In genomic region chr17:47830991-47831933, GRCh38 we compare ENCODE assay signal across 1 cellular context.
TF ChIP-seq lines count a peak whose summit lies in the region.

A gene with protein sequence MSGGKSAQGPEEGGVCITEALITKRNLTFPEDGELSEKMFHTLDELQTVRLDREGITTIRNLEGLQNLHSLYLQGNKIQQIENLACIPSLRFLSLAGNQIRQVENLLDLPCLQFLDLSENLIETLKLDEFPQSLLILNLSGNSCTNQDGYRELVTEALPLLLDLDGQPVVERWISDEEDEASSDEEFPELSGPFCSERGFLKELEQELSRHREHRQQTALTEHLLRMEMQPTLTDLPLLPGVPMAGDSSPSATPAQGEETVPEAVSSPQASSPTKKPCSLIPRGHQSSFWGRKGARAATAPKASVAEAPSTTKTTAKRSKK (plus strand): TSS chr17:47831670. CDS start chr17:47831990, 320 bp downstream.
MRPL10 (minus strand) TSS chr17:47831541; CDS start chr17:47831511, 30 bp downstream.

TF ChIP-seq in K562, 482 proteins besides CTCF, POLR2A, EP300 and RAD21 (continued from another document and continues in another):
- TF ChIP-seq, protein P1, sequence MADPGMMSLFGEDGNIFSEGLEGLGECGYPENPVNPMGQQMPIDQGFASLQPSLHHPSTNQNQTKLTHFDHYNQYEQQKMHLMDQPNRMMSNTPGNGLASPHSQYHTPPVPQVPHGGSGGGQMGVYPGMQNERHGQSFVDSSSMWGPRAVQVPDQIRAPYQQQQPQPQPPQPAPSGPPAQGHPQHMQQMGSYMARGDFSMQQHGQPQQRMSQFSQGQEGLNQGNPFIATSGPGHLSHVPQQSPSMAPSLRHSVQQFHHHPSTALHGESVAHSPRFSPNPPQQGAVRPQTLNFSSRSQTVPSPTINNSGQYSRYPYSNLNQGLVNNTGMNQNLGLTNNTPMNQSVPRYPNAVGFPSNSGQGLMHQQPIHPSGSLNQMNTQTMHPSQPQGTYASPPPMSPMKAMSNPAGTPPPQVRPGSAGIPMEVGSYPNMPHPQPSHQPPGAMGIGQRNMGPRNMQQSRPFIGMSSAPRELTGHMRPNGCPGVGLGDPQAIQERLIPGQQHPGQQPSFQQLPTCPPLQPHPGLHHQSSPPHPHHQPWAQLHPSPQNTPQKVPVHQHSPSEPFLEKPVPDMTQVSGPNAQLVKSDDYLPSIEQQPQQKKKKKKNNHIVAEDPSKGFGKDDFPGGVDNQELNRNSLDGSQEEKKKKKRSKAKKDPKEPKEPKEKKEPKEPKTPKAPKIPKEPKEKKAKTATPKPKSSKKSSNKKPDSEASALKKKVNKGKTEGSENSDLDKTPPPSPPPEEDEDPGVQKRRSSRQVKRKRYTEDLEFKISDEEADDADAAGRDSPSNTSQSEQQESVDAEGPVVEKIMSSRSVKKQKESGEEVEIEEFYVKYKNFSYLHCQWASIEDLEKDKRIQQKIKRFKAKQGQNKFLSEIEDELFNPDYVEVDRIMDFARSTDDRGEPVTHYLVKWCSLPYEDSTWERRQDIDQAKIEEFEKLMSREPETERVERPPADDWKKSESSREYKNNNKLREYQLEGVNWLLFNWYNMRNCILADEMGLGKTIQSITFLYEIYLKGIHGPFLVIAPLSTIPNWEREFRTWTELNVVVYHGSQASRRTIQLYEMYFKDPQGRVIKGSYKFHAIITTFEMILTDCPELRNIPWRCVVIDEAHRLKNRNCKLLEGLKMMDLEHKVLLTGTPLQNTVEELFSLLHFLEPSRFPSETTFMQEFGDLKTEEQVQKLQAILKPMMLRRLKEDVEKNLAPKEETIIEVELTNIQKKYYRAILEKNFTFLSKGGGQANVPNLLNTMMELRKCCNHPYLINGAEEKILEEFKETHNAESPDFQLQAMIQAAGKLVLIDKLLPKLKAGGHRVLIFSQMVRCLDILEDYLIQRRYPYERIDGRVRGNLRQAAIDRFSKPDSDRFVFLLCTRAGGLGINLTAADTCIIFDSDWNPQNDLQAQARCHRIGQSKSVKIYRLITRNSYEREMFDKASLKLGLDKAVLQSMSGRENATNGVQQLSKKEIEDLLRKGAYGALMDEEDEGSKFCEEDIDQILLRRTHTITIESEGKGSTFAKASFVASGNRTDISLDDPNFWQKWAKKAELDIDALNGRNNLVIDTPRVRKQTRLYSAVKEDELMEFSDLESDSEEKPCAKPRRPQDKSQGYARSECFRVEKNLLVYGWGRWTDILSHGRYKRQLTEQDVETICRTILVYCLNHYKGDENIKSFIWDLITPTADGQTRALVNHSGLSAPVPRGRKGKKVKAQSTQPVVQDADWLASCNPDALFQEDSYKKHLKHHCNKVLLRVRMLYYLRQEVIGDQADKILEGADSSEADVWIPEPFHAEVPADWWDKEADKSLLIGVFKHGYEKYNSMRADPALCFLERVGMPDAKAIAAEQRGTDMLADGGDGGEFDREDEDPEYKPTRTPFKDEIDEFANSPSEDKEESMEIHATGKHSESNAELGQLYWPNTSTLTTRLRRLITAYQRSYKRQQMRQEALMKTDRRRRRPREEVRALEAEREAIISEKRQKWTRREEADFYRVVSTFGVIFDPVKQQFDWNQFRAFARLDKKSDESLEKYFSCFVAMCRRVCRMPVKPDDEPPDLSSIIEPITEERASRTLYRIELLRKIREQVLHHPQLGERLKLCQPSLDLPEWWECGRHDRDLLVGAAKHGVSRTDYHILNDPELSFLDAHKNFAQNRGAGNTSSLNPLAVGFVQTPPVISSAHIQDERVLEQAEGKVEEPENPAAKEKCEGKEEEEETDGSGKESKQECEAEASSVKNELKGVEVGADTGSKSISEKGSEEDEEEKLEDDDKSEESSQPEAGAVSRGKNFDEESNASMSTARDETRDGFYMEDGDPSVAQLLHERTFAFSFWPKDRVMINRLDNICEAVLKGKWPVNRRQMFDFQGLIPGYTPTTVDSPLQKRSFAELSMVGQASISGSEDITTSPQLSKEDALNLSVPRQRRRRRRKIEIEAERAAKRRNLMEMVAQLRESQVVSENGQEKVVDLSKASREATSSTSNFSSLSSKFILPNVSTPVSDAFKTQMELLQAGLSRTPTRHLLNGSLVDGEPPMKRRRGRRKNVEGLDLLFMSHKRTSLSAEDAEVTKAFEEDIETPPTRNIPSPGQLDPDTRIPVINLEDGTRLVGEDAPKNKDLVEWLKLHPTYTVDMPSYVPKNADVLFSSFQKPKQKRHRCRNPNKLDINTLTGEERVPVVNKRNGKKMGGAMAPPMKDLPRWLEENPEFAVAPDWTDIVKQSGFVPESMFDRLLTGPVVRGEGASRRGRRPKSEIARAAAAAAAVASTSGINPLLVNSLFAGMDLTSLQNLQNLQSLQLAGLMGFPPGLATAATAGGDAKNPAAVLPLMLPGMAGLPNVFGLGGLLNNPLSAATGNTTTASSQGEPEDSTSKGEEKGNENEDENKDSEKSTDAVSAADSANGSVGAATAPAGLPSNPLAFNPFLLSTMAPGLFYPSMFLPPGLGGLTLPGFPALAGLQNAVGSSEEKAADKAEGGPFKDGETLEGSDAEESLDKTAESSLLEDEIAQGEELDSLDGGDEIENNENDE (IDR thresholded peaks at IDR 0.05; ENCODE audit: low read depth, low read length): no peak
- TF ChIP-seq HNRNPLL (IDR thresholded peaks at IDR 0.05; ENCODE audit: low read depth, low read length, poor library complexity, severe bottlenecking) (peak; percentile 67), PHF8 (IDR thresholded peaks at IDR 0.05; ENCODE audit: borderline replicate concordance, low read length) (peak; percentile 93; the same call in 1 of the 2 replicates), SMAD3 (CRISPR knock-in tag; conservative IDR thresholded peaks at IDR 0.05) (no peak), JUN (IDR thresholded peaks at IDR 0.05; ENCODE audit: borderline replicate concordance, low read depth, low read length) (peak; percentile 43; the same call in 1 of the 2 replicates), JUN (CRISPR knock-in tag; IDR thresholded peaks at IDR 0.05; ENCODE audit: borderline replicate concordance) (no peak), THAP12 (CRISPR knock-in tag; IDR thresholded peaks at IDR 0.05) (peak; percentile 86; the same call in 1 of the 2 replicates), TRIM24 (IDR thresholded peaks at IDR 0.05) (peak in 1 of 2 experiments; percentile 52; a peak in 1 of 4 replicates), PRDM10 (IDR thresholded peaks at IDR 0.05; ENCODE audit: partially characterized antibody) (peak; percentile 29), ZBTB7A (IDR thresholded peaks at IDR 0.05; ENCODE audit: borderline replicate concordance, control insufficient read depth, low read depth, low read length) (peak; percentile 86), POLR2G (IDR thresholded peaks at IDR 0.05; ENCODE audit: low read depth, low read length) (peak; percentile 97), TAF9B (IDR thresholded peaks at IDR 0.05; ENCODE audit: partially characterized antibody) (peak; percentile 81), ZNF76 (CRISPR knock-in tag; IDR thresholded peaks at IDR 0.05; ENCODE audit: borderline replicate concordance) (peak; percentile 47; the same call in 1 of the 2 replicates), ZNF316 (IDR thresholded peaks at IDR 0.05) (peak; percentile 23; the same call in 1 of the 2 replicates), ELF4 (CRISPR knock-in tag; IDR thresholded peaks at IDR 0.05) (peak; percentile 4; the same call in 1 of the 2 replicates), POLR2B (IDR thresholded peaks at IDR 0.05; ENCODE audit: low read depth, partially characterized antibody) (peak; percentile 96), ATF7 (IDR thresholded peaks at IDR 0.05) (peak; percentile 59), PML (IDR thresholded peaks at IDR 0.05; ENCODE audit: low read length) (peak; percentile 79), SP1 (CRISPR knock-in tag; IDR thresholded peaks at IDR 0.05) (peak; percentile 75; the same call in 1 of the 2 replicates), HIVEP1 (CRISPR knock-in tag; IDR thresholded peaks at IDR 0.05) (no peak)
- TF ChIP-seq, protein P2, sequence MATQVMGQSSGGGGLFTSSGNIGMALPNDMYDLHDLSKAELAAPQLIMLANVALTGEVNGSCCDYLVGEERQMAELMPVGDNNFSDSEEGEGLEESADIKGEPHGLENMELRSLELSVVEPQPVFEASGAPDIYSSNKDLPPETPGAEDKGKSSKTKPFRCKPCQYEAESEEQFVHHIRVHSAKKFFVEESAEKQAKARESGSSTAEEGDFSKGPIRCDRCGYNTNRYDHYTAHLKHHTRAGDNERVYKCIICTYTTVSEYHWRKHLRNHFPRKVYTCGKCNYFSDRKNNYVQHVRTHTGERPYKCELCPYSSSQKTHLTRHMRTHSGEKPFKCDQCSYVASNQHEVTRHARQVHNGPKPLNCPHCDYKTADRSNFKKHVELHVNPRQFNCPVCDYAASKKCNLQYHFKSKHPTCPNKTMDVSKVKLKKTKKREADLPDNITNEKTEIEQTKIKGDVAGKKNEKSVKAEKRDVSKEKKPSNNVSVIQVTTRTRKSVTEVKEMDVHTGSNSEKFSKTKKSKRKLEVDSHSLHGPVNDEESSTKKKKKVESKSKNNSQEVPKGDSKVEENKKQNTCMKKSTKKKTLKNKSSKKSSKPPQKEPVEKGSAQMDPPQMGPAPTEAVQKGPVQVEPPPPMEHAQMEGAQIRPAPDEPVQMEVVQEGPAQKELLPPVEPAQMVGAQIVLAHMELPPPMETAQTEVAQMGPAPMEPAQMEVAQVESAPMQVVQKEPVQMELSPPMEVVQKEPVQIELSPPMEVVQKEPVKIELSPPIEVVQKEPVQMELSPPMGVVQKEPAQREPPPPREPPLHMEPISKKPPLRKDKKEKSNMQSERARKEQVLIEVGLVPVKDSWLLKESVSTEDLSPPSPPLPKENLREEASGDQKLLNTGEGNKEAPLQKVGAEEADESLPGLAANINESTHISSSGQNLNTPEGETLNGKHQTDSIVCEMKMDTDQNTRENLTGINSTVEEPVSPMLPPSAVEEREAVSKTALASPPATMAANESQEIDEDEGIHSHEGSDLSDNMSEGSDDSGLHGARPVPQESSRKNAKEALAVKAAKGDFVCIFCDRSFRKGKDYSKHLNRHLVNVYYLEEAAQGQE (CRISPR knock-in tag; IDR thresholded peaks at IDR 0.05; ENCODE audit: low read depth): peak; percentile 47; the same call in 1 of the 2 replicates
- TF ChIP-seq, protein P3, sequence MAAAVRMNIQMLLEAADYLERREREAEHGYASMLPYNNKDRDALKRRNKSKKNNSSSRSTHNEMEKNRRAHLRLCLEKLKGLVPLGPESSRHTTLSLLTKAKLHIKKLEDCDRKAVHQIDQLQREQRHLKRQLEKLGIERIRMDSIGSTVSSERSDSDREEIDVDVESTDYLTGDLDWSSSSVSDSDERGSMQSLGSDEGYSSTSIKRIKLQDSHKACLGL (CRISPR knock-in tag; IDR thresholded peaks at IDR 0.05; ENCODE audit: borderline replicate concordance, poor library complexity, severe bottlenecking): peak; percentile 22
- TF ChIP-seq, protein P4, sequence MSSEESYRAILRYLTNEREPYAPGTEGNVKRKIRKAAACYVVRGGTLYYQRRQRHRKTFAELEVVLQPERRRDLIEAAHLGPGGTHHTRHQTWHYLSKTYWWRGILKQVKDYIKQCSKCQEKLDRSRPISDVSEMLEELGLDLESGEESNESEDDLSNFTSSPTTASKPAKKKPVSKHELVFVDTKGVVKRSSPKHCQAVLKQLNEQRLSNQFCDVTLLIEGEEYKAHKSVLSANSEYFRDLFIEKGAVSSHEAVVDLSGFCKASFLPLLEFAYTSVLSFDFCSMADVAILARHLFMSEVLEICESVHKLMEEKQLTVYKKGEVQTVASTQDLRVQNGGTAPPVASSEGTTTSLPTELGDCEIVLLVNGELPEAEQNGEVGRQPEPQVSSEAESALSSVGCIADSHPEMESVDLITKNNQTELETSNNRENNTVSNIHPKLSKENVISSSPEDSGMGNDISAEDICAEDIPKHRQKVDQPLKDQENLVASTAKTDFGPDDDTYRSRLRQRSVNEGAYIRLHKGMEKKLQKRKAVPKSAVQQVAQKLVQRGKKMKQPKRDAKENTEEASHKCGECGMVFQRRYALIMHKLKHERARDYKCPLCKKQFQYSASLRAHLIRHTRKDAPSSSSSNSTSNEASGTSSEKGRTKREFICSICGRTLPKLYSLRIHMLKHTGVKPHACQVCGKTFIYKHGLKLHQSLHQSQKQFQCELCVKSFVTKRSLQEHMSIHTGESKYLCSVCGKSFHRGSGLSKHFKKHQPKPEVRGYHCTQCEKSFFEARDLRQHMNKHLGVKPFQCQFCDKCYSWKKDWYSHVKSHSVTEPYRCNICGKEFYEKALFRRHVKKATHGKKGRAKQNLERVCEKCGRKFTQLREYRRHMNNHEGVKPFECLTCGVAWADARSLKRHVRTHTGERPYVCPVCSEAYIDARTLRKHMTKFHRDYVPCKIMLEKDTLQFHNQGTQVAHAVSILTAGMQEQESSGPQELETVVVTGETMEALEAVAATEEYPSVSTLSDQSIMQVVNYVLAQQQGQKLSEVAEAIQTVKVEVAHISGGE (CRISPR knock-in tag; IDR thresholded peaks at IDR 0.05): peak in 2 of 3 experiments; percentile 21 to 94; a peak in 3 of 6 replicates
